In genomic region chr3:154971771-154972326, GRCh38 we compare ENCODE assay signal across 12 cellular contexts.
DNase-seq lines count a peak whose midpoint lies in the region; ATAC-seq and TF ChIP-seq lines count a peak whose summit lies in the region.
"Had no signal": no experiment of that assay in that cellular context is flagged by ENCODE, and none has a peak within 500 bp of the region (broad histone marks: within the 10 kb centered on the region; RNA-seq: fewer than 3 reads in every experiment).

No MANE protein-coding gene starts in this region.

- H3K9me3 ChIP-seq in left ventricle myocardium inferior (replicated peaks): no peaks in the 10 kb centered on the region
- H3K9me3 ChIP-seq in right cardiac atrium (ENCODE audit: control insufficient read depth, low read length): no peaks in the 10 kb centered on the region
- H3K9me3 ChIP-seq: SJSA1 had no signal

- in situ Hi-C loops in G401 (cut with HindIII; ENCODE audit: low sequenced_read_pairs): no loop called here

- no peaks in the 10 kb centered on the region for H3K4me1 ChIP-seq in left ventricle myocardium inferior
- H3K4me1 ChIP-seq in right cardiac atrium (ENCODE audit: control insufficient read depth, insufficient read depth, low read length): no peaks in the 10 kb centered on the region
- H3K4me1 ChIP-seq: SJSA1 had no signal

- ATAC-seq in right cardiac atrium (no peak), GM18861 (IDR thresholded peaks at IDR 0.05; ENCODE audit: unreplicated experiment) (no peak)

- WGBS in right cardiac atrium: 60% methylated on average over 2 of the region's 2 CpGs

- DNase-seq in left ventricle myocardium inferior (no peak), right cardiac atrium (no peak), astrocyte of the hippocampus (ENCODE audit: low read depth, low spot score) (peak; percentile 21), iris pigment epithelial cell (ENCODE audit: low read depth) (peak; percentile 92), COLO829 (ENCODE audit: low spot score) (no peak), G401 (ENCODE audit: low spot score) (no peak)
- no peak for DNase-seq in activated CD4-positive, alpha-beta T cell treated with anti-CD3 and anti-CD28 coated beads for 4 hours
- DNase-seq: activated CD4-positive, alpha-beta T cell treated with anti-CD3 and anti-CD28 coated beads for 48 hours; effector CD4-positive, alpha-beta T cell; left cardiac atrium had no signal

- H3K27ac ChIP-seq in left ventricle myocardium inferior (replicated peaks): peak overlapping the region; percentile 24
- no peak overlapping the region for H3K27ac ChIP-seq in right cardiac atrium (ENCODE audit: low read length)
- H3K27ac ChIP-seq: SJSA1 had no signal

- H3K36me3 ChIP-seq in left ventricle myocardium inferior: no peaks in the 10 kb centered on the region
- H3K36me3 ChIP-seq: SJSA1 had no signal

- H3K4me3 ChIP-seq in left ventricle myocardium inferior: no peak overlapping the region
- H3K4me3 ChIP-seq in right cardiac atrium (ENCODE audit: low read length): no peak overlapping the region
- H3K4me3 ChIP-seq: SJSA1 had no signal

- no peaks in the 10 kb centered on the region for H3K27me3 ChIP-seq in left ventricle myocardium inferior (ENCODE audit: low read depth)
- no peaks in the 10 kb centered on the region for H3K27me3 ChIP-seq in right cardiac atrium (ENCODE audit: control insufficient read depth, insufficient read depth)
- H3K27me3 ChIP-seq: SJSA1 had no signal

- intact Hi-C loops in left ventricle myocardium inferior (cut with micrococcal nuclease) (no loop called here), right cardiac atrium (cut with DNase I) (no loop called here)

- no peak for TF ChIP-seq CTCF in left ventricle myocardium inferior (IDR thresholded peaks at IDR 0.05; ENCODE audit: borderline replicate concordance)

Comparison
In these comparisons a context has a peak if more than half of its experiments do, and no peak if none do; other contexts are left out.
1. DNase-seq: peak in astrocyte of the hippocampus (single experiment) and iris pigment epithelial cell (single experiment); none in left ventricle myocardium inferior (single experiment), right cardiac atrium (0 of 3), COLO829 (single experiment), G401 (single experiment) and activated CD4-positive, alpha-beta T cell treated with anti-CD3 and anti-CD28 coated beads for 4 hours (0 of 2).